ENCODE assay signal across 8 cellular contexts in the genomic region with DNA sequence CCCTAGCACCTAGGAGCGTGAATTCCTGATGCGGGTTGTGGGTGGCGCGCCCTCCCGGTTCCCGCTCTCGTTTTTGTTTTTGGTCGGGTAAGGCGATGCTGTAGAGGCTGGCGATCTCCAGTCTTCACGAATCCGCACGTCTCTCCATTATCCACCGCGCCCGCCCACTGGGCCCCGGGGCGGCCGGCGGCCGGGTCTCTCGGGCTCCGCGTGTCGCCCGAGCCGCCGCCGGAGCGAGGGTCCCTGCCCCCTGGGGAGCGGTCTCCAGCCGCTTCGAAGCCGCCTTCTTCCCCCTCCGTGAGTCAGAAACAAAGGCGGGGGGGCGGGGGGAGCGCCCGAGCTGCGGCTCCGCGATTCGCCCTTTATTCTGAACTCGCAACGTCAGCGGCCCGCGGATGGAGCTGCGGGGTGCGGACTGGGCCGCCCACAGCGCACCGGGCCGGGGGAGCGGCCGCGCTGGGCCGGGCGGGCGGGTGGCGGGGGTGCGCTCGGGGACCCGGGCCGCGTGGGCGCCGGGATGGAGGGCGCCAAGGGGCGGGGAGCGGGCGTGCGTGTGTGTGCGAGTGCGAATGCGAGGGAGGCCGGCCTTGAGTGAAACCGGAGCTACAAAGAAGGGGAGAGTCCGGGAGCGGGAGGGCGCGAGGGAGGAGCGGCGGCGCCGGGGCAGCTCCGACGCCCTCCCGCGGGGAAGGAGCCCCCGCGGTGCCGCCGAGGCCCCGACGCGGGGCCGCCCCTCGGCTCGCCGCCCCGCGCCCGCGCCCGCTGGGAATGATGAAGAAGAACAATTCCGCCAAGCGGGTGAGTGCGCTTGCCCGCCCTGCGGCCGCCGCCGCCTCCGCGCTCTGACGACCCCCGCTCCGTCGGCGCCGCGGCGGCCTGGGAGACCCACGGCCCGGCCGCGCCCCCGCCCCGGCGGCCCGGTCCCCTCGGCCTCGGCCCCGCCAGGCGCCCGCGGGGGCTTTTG. TPM values are rescaled to one million over a fixed set of nuclear protein-coding genes. Genes with fewer than 3 reads are reported as not detected.
DNase-seq lines count a peak whose midpoint lies in the region; ATAC-seq, FAIRE-seq and TF ChIP-seq lines count a peak whose summit lies in the region.

A gene with protein sequence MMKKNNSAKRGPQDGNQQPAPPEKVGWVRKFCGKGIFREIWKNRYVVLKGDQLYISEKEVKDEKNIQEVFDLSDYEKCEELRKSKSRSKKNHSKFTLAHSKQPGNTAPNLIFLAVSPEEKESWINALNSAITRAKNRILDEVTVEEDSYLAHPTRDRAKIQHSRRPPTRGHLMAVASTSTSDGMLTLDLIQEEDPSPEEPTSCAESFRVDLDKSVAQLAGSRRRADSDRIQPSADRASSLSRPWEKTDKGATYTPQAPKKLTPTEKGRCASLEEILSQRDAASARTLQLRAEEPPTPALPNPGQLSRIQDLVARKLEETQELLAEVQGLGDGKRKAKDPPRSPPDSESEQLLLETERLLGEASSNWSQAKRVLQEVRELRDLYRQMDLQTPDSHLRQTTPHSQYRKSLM (plus strand): TSS at position 427 of the 964 bp plus-strand sequence. CDS start 342 bp downstream, at position 769.

- peaks cover 5% of the 10 kb centered on the region for H3K36me3 Mint-ChIP-seq in activated naive CD8-positive, alpha-beta T cell

- H2AFZ ChIP-seq in SK-N-SH (ENCODE audit: low read depth): peak within 1 kb of the TSS; percentile 80

- under 1% methylated on average over 35 of the region's 138 CpGs for WGBS in SK-N-SH (ENCODE audit: low lambda C conversion rate)
- WGBS in pancreas, 2 donors: 1% methylated on average over 78 to 138 of the region's 138 CpGs
- 0 to 1% methylated on average over 31 to 96 of the region's 138 CpGs for WGBS in tibial nerve, 2 donors

- TF ChIP-seq RAD21 in Ishikawa (IDR thresholded peaks at IDR 0.05; ENCODE audit: low read depth) (no peak), SK-N-SH (IDR thresholded peaks at IDR 0.05; ENCODE audit: low read length) (no peak)

- H3K4me3 Mint-ChIP-seq in activated naive CD8-positive, alpha-beta T cell: peak within 1 kb of the TSS; percentile 94

- H3K4me3 ChIP-seq in SK-N-SH (ENCODE audit: low read depth in 2 of 2, low read length in 1 of 2): peak within 1 kb of the TSS; percentile 86 to 89
- peak within 1 kb of the TSS; percentile 20 to 57 (median 39) for H3K4me3 ChIP-seq in pancreas
- H3K4me3 ChIP-seq in tibial nerve: peak within 1 kb of the TSS; percentile 66 to 95 (median 90)

- H4K20me1 ChIP-seq in SK-N-SH (ENCODE audit: insufficient read depth): no peaks in the 10 kb centered on the region

- POLR2A ChIA-PET in SK-N-SH (lab: Yijun Ruan, JAX): interaction anchor here (1.0 to 1.2 kb wide), 3 partner anchors 10 to 264 kb away, joined by 3 to 4 read pairs (median 4); a partner anchor contains a TSS

- CTCF ChIA-PET in SK-N-SH (lab: Yijun Ruan, JAX): interaction anchor here (0.7 to 2.1 kb wide), 4 partner anchors 17 to 38 kb away, joined by 4 to 12 read pairs (median 7); no protein-coding TSS in a partner anchor

- H3K27me3 ChIP-seq in SK-N-SH (ENCODE audit: insufficient read depth) (no peaks in the 10 kb centered on the region), pancreas (no peaks in the 10 kb centered on the region), tibial nerve (no peaks in the 10 kb centered on the region)

- TF ChIP-seq POLR2A in tibial nerve (IDR thresholded peaks at IDR 0.05): peak; percentile 84 to 88

- H3K9me2 ChIP-seq in SK-N-SH: no peaks in the 10 kb centered on the region

- H3K27ac Mint-ChIP-seq in activated naive CD8-positive, alpha-beta T cell: peak within 1 kb of the TSS; percentile 91

- no peaks in the 10 kb centered on the region for H3K9me3 ChIP-seq in SK-N-SH
- no peaks in the 10 kb centered on the region for H3K9me3 ChIP-seq in pancreas
- no peaks in the 10 kb centered on the region for H3K9me3 ChIP-seq in tibial nerve

- H3K9ac ChIP-seq in SK-N-SH: peak within 1 kb of the TSS; percentile 91

- TF ChIP-seq EP300 in Ishikawa (IDR thresholded peaks at IDR 0.05; ENCODE audit: borderline replicate concordance) (no peak; the same call in 1 of the 2 replicates), SK-N-SH (IDR thresholded peaks at IDR 0.05; ENCODE audit: borderline replicate concordance in 1 of 2, low read depth in 1 of 2, low read length in 1 of 2) (0 out of 4 replicates have a peak, but pooled peaks of 1 of the 2 experiments have one; percentile 7), tibial nerve (IDR thresholded peaks at IDR 0.05) (peak in 1 of 2 donors; percentile 76)

- H3F3A ChIP-seq in SK-N-SH (replicated peaks; ENCODE audit: insufficient read depth): peaks cover 17% of the 10 kb centered on the region

- peaks cover 64% of the 10 kb centered on the region for H3K4me1 Mint-ChIP-seq in activated naive CD8-positive, alpha-beta T cell (ENCODE audit: low read depth)

- peak; percentile 75 to 86 (median 82) for ATAC-seq in pancreas

- H3K27ac ChIP-seq in SK-N-SH (ENCODE audit: low read depth in 2 of 2, low read length in 1 of 2): peak within 1 kb of the TSS; percentile 81 to 87
- peak within 1 kb of the TSS in 2 of 4 donors; percentile 62 for H3K27ac ChIP-seq in pancreas
- H3K27ac ChIP-seq in tibial nerve: peak within 1 kb of the TSS; percentile 84 to 97 (median 94)

- TF ChIP-seq CTCF in SK-N-SH (IDR thresholded peaks at IDR 0.05): no peak
- no peak for TF ChIP-seq CTCF in pancreas (IDR thresholded peaks at IDR 0.05)
- peak in 1 of 5 experiments; percentile 34 for TF ChIP-seq CTCF in tibial nerve (IDR thresholded peaks at IDR 0.05)

- intact Hi-C loops in head of caudate nucleus (cut with DNase I) (no loop called here), pancreas (cut with DNase I) (loop anchor here in 1 of 3 donors (10.0 kb wide), 1 partner anchor 55 kb away; no protein-coding TSS in a partner anchor)

- no peak for FAIRE-seq in pancreas (lab: Jason Lieb, UNC)

- peak within 1 kb of the TSS; percentile 92 for H3K4me2 ChIP-seq in SK-N-SH

- H3K36me3 ChIP-seq in SK-N-SH (replicated peaks in 1 of 2; ENCODE audit: control insufficient read depth in 1 of 2, insufficient read depth in 2 of 2, low read length in 1 of 2) (peaks cover 12 to 28% of the 10 kb centered on the region in 2 experiments), pancreas (no peaks in the 10 kb centered on the region), tibial nerve (peaks cover 0 to 13% (median 8%) of the 10 kb centered on the region in 3 donors)

- H3K79me2 ChIP-seq in SK-N-SH (ENCODE audit: insufficient read depth): peaks cover 56% of the 10 kb centered on the region

- no peaks in the 10 kb centered on the region for H3K27me3 Mint-ChIP-seq in activated naive CD8-positive, alpha-beta T cell

- DNase-seq in AG08395 (ENCODE audit: low spot score) (peak; percentile 86), GM19238 (ENCODE audit: insufficient read length, low spot score) (peak; percentile 74), SK-N-SH (peak; percentile 92), head of caudate nucleus (peak; percentile 37 to 92 (median 76)), pancreas (peak; percentile 50 to 84 (median 65)), tibial nerve (ENCODE audit: low spot score in 2 of 2) (peak; percentile 68 to 76)

- no peaks in the 10 kb centered on the region for H3K9me3 Mint-ChIP-seq in activated naive CD8-positive, alpha-beta T cell (ENCODE audit: low read depth)

- peaks cover 18 to 28% of the 10 kb centered on the region in 2 experiments for H3K4me1 ChIP-seq in SK-N-SH (ENCODE audit: control insufficient read depth in 1 of 2, insufficient read depth in 2 of 2, low read depth in 1 of 2, low read length in 1 of 2)
- H3K4me1 ChIP-seq in pancreas: no peaks in the 10 kb centered on the region
- peaks cover 0 to 51% (median 13%) of the 10 kb centered on the region in 4 donors for H3K4me1 ChIP-seq in tibial nerve

TF ChIP-seq in Ishikawa, 13 proteins besides CTCF, POLR2A, EP300 and RAD21:
- TF ChIP-seq, protein P1, sequence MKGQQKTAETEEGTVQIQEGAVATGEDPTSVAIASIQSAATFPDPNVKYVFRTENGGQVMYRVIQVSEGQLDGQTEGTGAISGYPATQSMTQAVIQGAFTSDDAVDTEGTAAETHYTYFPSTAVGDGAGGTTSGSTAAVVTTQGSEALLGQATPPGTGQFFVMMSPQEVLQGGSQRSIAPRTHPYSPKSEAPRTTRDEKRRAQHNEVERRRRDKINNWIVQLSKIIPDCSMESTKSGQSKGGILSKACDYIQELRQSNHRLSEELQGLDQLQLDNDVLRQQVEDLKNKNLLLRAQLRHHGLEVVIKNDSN (IDR thresholded peaks at IDR 0.05): no peak
- TF ChIP-seq YY1 (IDR thresholded peaks at IDR 0.05; ENCODE audit: low read depth) (no peak), ZBTB7A (IDR thresholded peaks at IDR 0.05; ENCODE audit: low read depth) (peak; percentile 93), EGR1 (IDR thresholded peaks at IDR 0.05) (peak; percentile 72)
- TF ChIP-seq, protein P2, sequence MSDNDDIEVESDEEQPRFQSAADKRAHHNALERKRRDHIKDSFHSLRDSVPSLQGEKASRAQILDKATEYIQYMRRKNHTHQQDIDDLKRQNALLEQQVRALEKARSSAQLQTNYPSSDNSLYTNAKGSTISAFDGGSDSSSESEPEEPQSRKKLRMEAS (IDR thresholded peaks at IDR 0.05): peak; percentile 63

TF ChIP-seq in SK-N-SH, 30 proteins besides CTCF, POLR2A, EP300 and RAD21 (continues in another document):
- TF ChIP-seq, protein P2 (IDR thresholded peaks at IDR 0.05; ENCODE audit: low read depth): peak; percentile 32; the same call in 1 of the 2 replicates
- TF ChIP-seq NRF1 (IDR thresholded peaks at IDR 0.05; ENCODE audit: low read depth, low read length) (no peak), JUND (IDR thresholded peaks at IDR 0.05) (peak; percentile 26; the same call in 1 of the 2 replicates), SMC3 (IDR thresholded peaks at IDR 0.05; ENCODE audit: low read depth, low read length) (no peak)
- TF ChIP-seq, protein P3, sequence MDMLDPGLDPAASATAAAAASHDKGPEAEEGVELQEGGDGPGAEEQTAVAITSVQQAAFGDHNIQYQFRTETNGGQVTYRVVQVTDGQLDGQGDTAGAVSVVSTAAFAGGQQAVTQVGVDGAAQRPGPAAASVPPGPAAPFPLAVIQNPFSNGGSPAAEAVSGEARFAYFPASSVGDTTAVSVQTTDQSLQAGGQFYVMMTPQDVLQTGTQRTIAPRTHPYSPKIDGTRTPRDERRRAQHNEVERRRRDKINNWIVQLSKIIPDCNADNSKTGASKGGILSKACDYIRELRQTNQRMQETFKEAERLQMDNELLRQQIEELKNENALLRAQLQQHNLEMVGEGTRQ (IDR thresholded peaks at IDR 0.05; ENCODE audit: borderline replicate concordance, low read depth, low read length): no peak

RNA-seq across cellular contexts. Expression of the gene that starts here (rescaled TPM):
- 27.8 and 33.5 TPM in 2 replicates for polyA plus RNA-seq in SK-N-SH (2012; rRNA removed)
- polyA plus RNA-seq in SK-N-SH (2012; cell fraction: cytosol; rRNA removed): 24.1 and 25.1 TPM in 2 replicates
- polyA plus RNA-seq in SK-N-SH (2012; cell fraction: nucleus; rRNA removed): 54.0 and 65.5 TPM in 2 replicates
- total RNA-seq in pancreas: 10 to 100 TPM in 2 of 6 donors, 1 to 10 TPM in 4; 1.2 to 16.1 (median 3.3) TPM
- polyA plus RNA-seq in pancreas: 10 to 100 TPM; 10.6 to 12.8 TPM
- 10 to 100 TPM; 37.8 to 55.2 (median 39.9) TPM for total RNA-seq in tibial nerve

Comparison
In these comparisons a context has a peak if more than half of its experiments do, and no peak if none do; other contexts are left out.
1. H3K4me3 ChIP-seq: peak in every context shown above with its lines; median percentile 90 in tibial nerve; 88 in SK-N-SH; 39 in pancreas.